In the genomic region with DNA sequence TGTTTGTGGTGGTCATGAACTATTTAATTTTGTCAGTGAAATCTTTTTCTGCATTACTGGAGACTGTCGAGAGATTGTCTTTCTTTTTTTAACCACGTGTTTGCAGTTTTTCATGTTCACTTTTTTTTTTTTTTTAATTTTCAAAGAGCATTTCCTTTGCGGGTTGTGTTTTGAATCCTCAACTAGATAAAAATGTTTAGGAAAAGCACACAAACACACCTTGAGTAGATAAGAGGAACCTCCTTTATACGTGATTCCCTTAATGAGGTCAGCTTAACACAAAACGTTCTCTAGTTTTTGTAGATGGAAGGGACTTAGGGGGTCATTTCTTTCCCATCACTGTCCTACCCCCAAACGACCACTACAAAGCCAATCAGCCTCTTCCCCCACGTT, we compare ENCODE assay signal across 1 cellular context.
TF ChIP-seq lines count a peak whose summit lies in the region.

No MANE protein-coding gene starts in this region.

TF ChIP-seq in HCT116, 20 proteins besides CTCF, POLR2A, EP300 and RAD21 (continued from another document):
- TF ChIP-seq, protein P1, sequence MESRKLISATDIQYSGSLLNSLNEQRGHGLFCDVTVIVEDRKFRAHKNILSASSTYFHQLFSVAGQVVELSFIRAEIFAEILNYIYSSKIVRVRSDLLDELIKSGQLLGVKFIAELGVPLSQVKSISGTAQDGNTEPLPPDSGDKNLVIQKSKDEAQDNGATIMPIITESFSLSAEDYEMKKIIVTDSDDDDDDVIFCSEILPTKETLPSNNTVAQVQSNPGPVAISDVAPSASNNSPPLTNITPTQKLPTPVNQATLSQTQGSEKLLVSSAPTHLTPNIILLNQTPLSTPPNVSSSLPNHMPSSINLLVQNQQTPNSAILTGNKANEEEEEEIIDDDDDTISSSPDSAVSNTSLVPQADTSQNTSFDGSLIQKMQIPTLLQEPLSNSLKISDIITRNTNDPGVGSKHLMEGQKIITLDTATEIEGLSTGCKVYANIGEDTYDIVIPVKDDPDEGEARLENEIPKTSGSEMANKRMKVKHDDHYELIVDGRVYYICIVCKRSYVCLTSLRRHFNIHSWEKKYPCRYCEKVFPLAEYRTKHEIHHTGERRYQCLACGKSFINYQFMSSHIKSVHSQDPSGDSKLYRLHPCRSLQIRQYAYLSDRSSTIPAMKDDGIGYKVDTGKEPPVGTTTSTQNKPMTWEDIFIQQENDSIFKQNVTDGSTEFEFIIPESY (IDR thresholded peaks at IDR 0.05; ENCODE audit: extremely low read depth, insufficient replicate concordance, low read length): no peak
- TF ChIP-seq FOSL1 (IDR thresholded peaks at IDR 0.05; ENCODE audit: low read depth) (no peak), ZNF274 (IDR thresholded peaks at IDR 0.05; ENCODE audit: low read depth, low read length) (no peak), TCF7L2 (IDR thresholded peaks at IDR 0.05; ENCODE audit: borderline replicate concordance, extremely low read depth, insufficient read depth, insufficient read length) (no peak), JUND (IDR thresholded peaks at IDR 0.05) (no peak), CBX3 (IDR thresholded peaks at IDR 0.05; ENCODE audit: low read depth) (no peak), ELF1 (IDR thresholded peaks at IDR 0.05; ENCODE audit: borderline replicate concordance, low read depth) (no peak), EZH2phosphoT487 (IDR thresholded peaks at IDR 0.05; ENCODE audit: borderline replicate concordance) (no peak), POLR2AphosphoS5 (IDR thresholded peaks at IDR 0.05; ENCODE audit: low read depth, low read length) (no peak), EZH2 (IDR thresholded peaks at IDR 0.05) (no peak), CEBPB (IDR thresholded peaks at IDR 0.05; ENCODE audit: low read depth) (no peak), YY1 (IDR thresholded peaks at IDR 0.05; ENCODE audit: extremely low read depth, insufficient replicate concordance, low read depth, low read length) (no peak)
- TF ChIP-seq, protein P2, sequence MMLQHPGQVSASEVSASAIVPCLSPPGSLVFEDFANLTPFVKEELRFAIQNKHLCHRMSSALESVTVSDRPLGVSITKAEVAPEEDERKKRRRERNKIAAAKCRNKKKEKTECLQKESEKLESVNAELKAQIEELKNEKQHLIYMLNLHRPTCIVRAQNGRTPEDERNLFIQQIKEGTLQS (IDR thresholded peaks at IDR 0.05): no peak
